Comparison of ENCODE assay signal across 8 cellular contexts in the genomic region with DNA sequence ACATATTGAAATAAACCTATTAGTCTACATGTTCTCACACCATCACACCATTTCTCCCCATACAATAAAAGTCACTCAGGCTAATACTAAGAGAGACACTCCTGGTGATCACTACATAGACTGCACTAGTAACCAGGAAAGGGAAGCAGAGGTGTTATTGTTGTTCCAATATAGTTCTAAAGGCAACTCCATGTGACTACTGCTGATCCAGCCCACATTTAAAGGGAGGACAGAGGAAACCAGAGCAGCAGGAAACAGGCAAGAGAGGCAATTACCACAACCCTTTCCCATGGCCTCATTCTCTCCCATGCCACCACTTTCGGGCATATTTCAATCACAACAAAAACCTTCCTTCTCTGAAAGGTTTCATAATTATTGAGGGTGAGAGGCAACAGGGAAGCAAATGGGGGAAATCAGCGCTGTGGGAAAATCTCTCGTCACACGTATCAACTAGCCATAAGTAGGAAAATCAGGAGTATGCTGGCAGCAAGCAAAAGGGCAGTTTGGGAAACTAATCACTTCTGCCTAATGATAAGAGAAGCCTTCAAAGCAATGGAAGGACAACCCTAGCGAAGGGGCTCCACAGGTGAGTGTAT. TPM values are rescaled to one million over a fixed set of nuclear protein-coding genes. Genes with fewer than 3 reads are reported as not detected.
DNase-seq lines count a peak whose midpoint lies in the region; ATAC-seq, FAIRE-seq and TF ChIP-seq lines count a peak whose summit lies in the region.

No MANE protein-coding gene starts in this region.

- no peaks in the 10 kb centered on the region for H3K9me3 Mint-ChIP-seq in activated CD8-positive, alpha-beta T cell treated with anti-CD3 and anti-CD28 coated beads, Interleukin-2, amount 10 ng/mL, durations not matched to agents 7 days and 5 days (ENCODE audit: insufficient read depth)

- peaks cover 16% of the 10 kb centered on the region for H3K36me3 Mint-ChIP-seq in activated CD8-positive, alpha-beta T cell treated with anti-CD3 and anti-CD28 coated beads, Interleukin-2, amount 10 ng/mL, durations not matched to agents 7 days and 5 days (ENCODE audit: low read depth)

- ATAC-seq in activated CD8-positive, alpha-beta T cell treated with anti-CD3 and anti-CD28 coated beads, Interleukin-2, amount 10 ng/mL, durations not matched to agents 7 days and 5 days = no peak
- ATAC-seq in GM21529 (IDR thresholded peaks at IDR 0.05; ENCODE audit: unreplicated experiment) (no peak), GM21576 (IDR thresholded peaks at IDR 0.05; ENCODE audit: unreplicated experiment) (no peak)

- CTCF ChIA-PET in AG04449 (lab: Yijun Ruan, JAX) = interaction anchor here (2.3 kb wide), 1 partner anchor 26 kb away, joined by 12 read pairs; no protein-coding TSS in a partner anchor
- CTCF ChIA-PET in activated CD8-positive, alpha-beta T cell treated with anti-CD3 and anti-CD28 coated beads, Interleukin-2, amount 10 ng/mL, durations not matched to agents 7 days and 5 days (lab: Charles Lee) = interaction anchor here (1.0 kb wide), 1 partner anchor 233 kb away, joined by 3 read pairs; no protein-coding TSS in a partner anchor

- no peak for FAIRE-seq in urothelium cell line (lab: Jason Lieb, UNC)

- peak overlapping the region; percentile 95 for H3K4me3 Mint-ChIP-seq in activated CD8-positive, alpha-beta T cell treated with anti-CD3 and anti-CD28 coated beads, Interleukin-2, amount 10 ng/mL, durations not matched to agents 7 days and 5 days

- H3K4me3 ChIP-seq in AG04449 (ENCODE audit: low read depth, low read length) = peak overlapping the region; percentile 30
- peak overlapping the region; percentile 72 for H3K4me3 ChIP-seq in HFF-Myc (replicated peaks; ENCODE audit: low read depth, low read length)

- no peaks in the 10 kb centered on the region for H3K27me3 Mint-ChIP-seq in activated CD8-positive, alpha-beta T cell treated with anti-CD3 and anti-CD28 coated beads, Interleukin-2, amount 10 ng/mL, durations not matched to agents 7 days and 5 days (ENCODE audit: low read depth)

- H3K4me1 Mint-ChIP-seq in activated CD8-positive, alpha-beta T cell treated with anti-CD3 and anti-CD28 coated beads, Interleukin-2, amount 10 ng/mL, durations not matched to agents 7 days and 5 days (ENCODE audit: low read depth) = peaks cover 34% of the 10 kb centered on the region

- POLR2A ChIA-PET in AG04449 (lab: Yijun Ruan, JAX) = interaction anchor here (0.7 kb wide), 2 partner anchors 170 to 311 kb away, joined by 3 read pairs; no protein-coding TSS in a partner anchor
- POLR2A ChIA-PET in activated CD8-positive, alpha-beta T cell treated with anti-CD3 and anti-CD28 coated beads, Interleukin-2, amount 10 ng/mL, durations not matched to agents 7 days and 5 days (lab: Charles Lee) = no interaction called here

- peak overlapping the region; percentile 53 for H3K27ac Mint-ChIP-seq in activated CD8-positive, alpha-beta T cell treated with anti-CD3 and anti-CD28 coated beads, Interleukin-2, amount 10 ng/mL, durations not matched to agents 7 days and 5 days

- no peak for DNase-seq in AG04449 (ENCODE audit: low read depth, low spot score)
- DNase-seq in HFF-Myc (ENCODE audit: extremely low read depth, low read depth) = no peak
- no peak for DNase-seq in activated CD8-positive, alpha-beta T cell treated with anti-CD3 and anti-CD28 coated beads, Interleukin-2, amount 10 ng/mL, durations not matched to agents 7 days and 5 days
- DNase-seq in iris pigment epithelial cell (ENCODE audit: low read depth) = peak; percentile 28
- DNase-seq in NCI-H1105 (lab: John Stamatoyannopoulos, UW) = no peak
- DNase-seq in urothelium cell line (ENCODE audit: low spot score) = no peak

- TF ChIP-seq CTCF in AG04449 (IDR thresholded peaks at IDR 0.05; ENCODE audit: insufficient read depth, low read length, missing control alignments) (no peak), HFF-Myc (IDR thresholded peaks at IDR 0.05; ENCODE audit: low read depth, low read length, missing control alignments) (no peak)

RNA-seq across cellular contexts. Expression of gene UBAP2, which starts 1.8 kb away (rescaled TPM):
- total RNA-seq in activated CD8-positive, alpha-beta T cell treated with anti-CD3 and anti-CD28 coated beads, Interleukin-2, amount 10 ng/mL, durations not matched to agents 7 days and 5 days = 10 to 100 TPM; 54.0 to 56.1 TPM
